In the genomic region with DNA sequence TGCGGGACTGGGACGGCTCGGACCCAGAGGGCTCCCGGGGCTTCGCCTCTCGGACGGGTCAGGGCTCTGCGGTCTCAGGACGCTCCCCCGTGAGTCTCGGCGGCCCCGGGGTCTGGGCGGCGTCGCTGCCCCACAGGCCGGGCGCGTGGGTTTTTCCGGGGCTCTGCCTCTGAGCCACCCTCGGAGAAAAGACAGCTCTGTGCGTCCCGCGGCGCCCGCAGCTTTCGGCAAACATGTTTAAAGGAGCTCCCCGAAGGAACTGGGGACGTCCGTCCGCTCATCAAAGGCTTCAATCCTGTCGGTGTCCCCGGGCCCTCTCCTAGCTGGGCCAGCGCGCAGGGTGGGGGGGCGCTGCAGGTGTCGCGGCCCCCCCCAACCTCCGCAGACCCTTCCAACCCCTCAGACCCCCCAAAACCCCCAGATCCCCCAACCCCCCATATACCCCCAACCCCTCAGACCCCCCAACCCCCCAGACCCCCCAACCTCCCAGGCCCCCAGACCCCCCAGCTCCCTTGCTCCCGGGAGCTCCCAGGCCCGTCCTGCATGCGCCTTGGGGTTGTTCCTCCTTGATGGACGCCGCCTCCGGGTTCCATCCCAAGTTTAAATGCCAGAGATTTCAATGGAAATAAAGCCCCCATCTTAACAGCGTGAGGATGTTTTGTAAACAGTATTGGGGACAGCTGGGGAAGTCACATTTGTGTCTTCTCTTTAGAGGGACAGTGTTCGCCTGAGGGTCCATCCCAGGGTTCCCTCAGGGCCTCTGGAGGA, we compare ENCODE assay signal across 8 cellular contexts. TPM values are rescaled to one million over a fixed set of nuclear protein-coding genes. Genes with fewer than 3 reads are reported as not detected.
A peak's percentile ranks its signal among the peaks of the same experiment; 100 is the strongest.
DNase-seq lines count a peak whose midpoint lies in the region; ATAC-seq and TF ChIP-seq lines count a peak whose summit lies in the region.

No MANE protein-coding gene starts in this region.

- H3K36me3 ChIP-seq in cardiac muscle cell, result no peaks in the 10 kb centered on the region
- peaks cover 10% of the 10 kb centered on the region for H3K36me3 ChIP-seq in WERI-Rb-1
- H3K36me3 ChIP-seq in endodermal cell (ENCODE audit: control insufficient read depth, insufficient read depth, low read length), result peaks cover 11% of the 10 kb centered on the region
- H3K36me3 ChIP-seq in neural progenitor cell, result no peaks in the 10 kb centered on the region

- H3K4me1 ChIP-seq in cardiac muscle cell (ENCODE audit: low read depth), result no peaks in the 10 kb centered on the region
- H3K4me1 ChIP-seq in endodermal cell (ENCODE audit: control insufficient read depth, insufficient read depth, low read length), result no peaks in the 10 kb centered on the region
- H3K4me1 ChIP-seq in neural progenitor cell, result peaks cover 6% of the 10 kb centered on the region

- no peak overlapping the region for H3K9ac ChIP-seq in endodermal cell (ENCODE audit: extremely low read depth, low read length, poor library complexity, severe bottlenecking)
- H3K9ac ChIP-seq in neural progenitor cell, result no peak overlapping the region

- peak overlapping the region; percentile 91 for H3K4me2 ChIP-seq in neural progenitor cell

- ATAC-seq in left ventricle myocardium superior, result no peak
- ATAC-seq in HG02678 (IDR thresholded peaks at IDR 0.05; ENCODE audit: unreplicated experiment), result no peak
- no peak for ATAC-seq in GM19328 (IDR thresholded peaks at IDR 0.05; ENCODE audit: unreplicated experiment)

- H3K4me1 Mint-ChIP-seq in endodermal cell (peaks cover 4% of the 10 kb centered on the region), neural progenitor cell (peaks cover 13% of the 10 kb centered on the region)

- no peaks in the 10 kb centered on the region for H4K20me1 ChIP-seq in neural progenitor cell (ENCODE audit: low read depth)

- H3K4me3 Mint-ChIP-seq in endodermal cell, result peak overlapping the region; percentile 70
- peak overlapping the region; percentile 78 for H3K4me3 Mint-ChIP-seq in neural progenitor cell

- intact Hi-C loops in left ventricle myocardium superior (cut with micrococcal nuclease), result no loop called here

- H3K27ac ChIP-seq in cardiac muscle cell (no peak overlapping the region), WERI-Rb-1 (no peak overlapping the region), endodermal cell (ENCODE audit: low read depth, low read length) (no peak overlapping the region), neural progenitor cell (no peak overlapping the region)

- H3K9me3 Mint-ChIP-seq in endodermal cell (peaks cover 21% of the 10 kb centered on the region), neural progenitor cell (peaks cover 17% of the 10 kb centered on the region)

- H2AFZ ChIP-seq in neural progenitor cell (replicated peaks), result peak overlapping the region; percentile 79

- H3K27me3 Mint-ChIP-seq in endodermal cell (ENCODE audit: insufficient read depth), result peaks cover 26% of the 10 kb centered on the region
- H3K27me3 Mint-ChIP-seq in neural progenitor cell (ENCODE audit: insufficient read depth, low read depth), result peaks cover 30% of the 10 kb centered on the region

- TF ChIP-seq CTCF in cardiac muscle cell (IDR thresholded peaks at IDR 0.05; ENCODE audit: low read depth, low read length), result no peak
- TF ChIP-seq CTCF in WERI-Rb-1 (IDR thresholded peaks at IDR 0.05; ENCODE audit: low read depth, low read length), result no peak
- no peak for TF ChIP-seq CTCF in endodermal cell (conservative IDR thresholded peaks at IDR 0.05)
- TF ChIP-seq CTCF in neural progenitor cell (IDR thresholded peaks at IDR 0.05), result no peak

- H3K4me3 ChIP-seq in cardiac muscle cell, result peak overlapping the region; percentile 53
- peak overlapping the region; percentile 59 for H3K4me3 ChIP-seq in WERI-Rb-1 (ENCODE audit: low read depth, low read length)
- peak overlapping the region; percentile 75 for H3K4me3 ChIP-seq in endodermal cell (ENCODE audit: low read length)
- peak overlapping the region; percentile 74 for H3K4me3 ChIP-seq in neural progenitor cell

- no peak overlapping the region for H3K27ac Mint-ChIP-seq in endodermal cell
- no peak overlapping the region for H3K27ac Mint-ChIP-seq in neural progenitor cell

- 18 to 21% methylated on average over 8 to 44 of the region's 47 CpGs for WGBS in endodermal cell (ENCODE audit: insufficient coverage in 1 of 2, insufficient read length in 1 of 2), 2 experiments

- DNase-seq in cardiac muscle cell (ENCODE audit: low read depth in 1 of 2, low spot score in 1 of 2) (no peak), left ventricle myocardium superior (no peak), WERI-Rb-1 (no peak), endodermal cell (no peak), neural progenitor cell (ENCODE audit: low spot score) (peak; percentile 54), GDM1 (lab: John Stamatoyannopoulos, UW) (no peak)

- H3K79me2 ChIP-seq in neural progenitor cell (ENCODE audit: low read depth), result peaks cover 26% of the 10 kb centered on the region

- H3K36me3 Mint-ChIP-seq in endodermal cell (ENCODE audit: low read depth), result peaks cover 18% of the 10 kb centered on the region
- peaks cover 20% of the 10 kb centered on the region for H3K36me3 Mint-ChIP-seq in neural progenitor cell

- H3F3A ChIP-seq in neural progenitor cell (ENCODE audit: low read depth), result no peaks in the 10 kb centered on the region

- H3K27me3 ChIP-seq in cardiac muscle cell (peaks cover 42% of the 10 kb centered on the region), WERI-Rb-1 (ENCODE audit: insufficient read depth, low read depth, severe bottlenecking) (no peaks in the 10 kb centered on the region), endodermal cell (ENCODE audit: control insufficient read depth, insufficient read depth, low read length, poor library complexity, severe bottlenecking) (peaks cover 26% of the 10 kb centered on the region), neural progenitor cell (peaks cover 44% of the 10 kb centered on the region)

- H3K9me3 ChIP-seq in cardiac muscle cell (ENCODE audit: low read depth) (no peaks in the 10 kb centered on the region), WERI-Rb-1 (ENCODE audit: severe bottlenecking) (no peaks in the 10 kb centered on the region), endodermal cell (ENCODE audit: control insufficient read depth, low read length) (peaks cover 9% of the 10 kb centered on the region), neural progenitor cell (ENCODE audit: low read depth) (no peaks in the 10 kb centered on the region)

RNA-seq across cellular contexts. Expression of gene C1orf159, which starts 1.0 kb away (rescaled TPM):
- total RNA-seq in cardiac muscle cell, result 21.8 and 36.2 TPM in 2 replicates
- 17.7 and 21.7 TPM in 2 replicates for polyA plus RNA-seq in cardiac muscle cell
- 4.0 TPM for total RNA-seq in left ventricle myocardium superior
- 10 to 100 TPM; 23.1 to 29.5 TPM for total RNA-seq in endodermal cell
- polyA plus RNA-seq in endodermal cell (2013, experiment 1 of 2), result 22.6 TPM
- polyA plus RNA-seq in endodermal cell (2013, experiment 2 of 2), result 22.5 TPM
- total RNA-seq in neural progenitor cell (ENCODE audit: low replicate concordance), result 8.0 and 24.0 TPM in 2 replicates

RNA-seq across cellular contexts. Expression of gene RNF223, which starts 42.8 kb away (rescaled TPM):
- total RNA-seq in cardiac muscle cell, result 0.33 and 1.7 TPM in 2 replicates
- polyA plus RNA-seq in cardiac muscle cell, result not detected in 2 replicates
- total RNA-seq in left ventricle myocardium superior, result not detected
- total RNA-seq in endodermal cell, result not detected
- polyA plus RNA-seq in endodermal cell (2013, experiment 1 of 2), result not detected
- not detected for polyA plus RNA-seq in endodermal cell (2013, experiment 2 of 2)
- total RNA-seq in neural progenitor cell (ENCODE audit: low replicate concordance), result not detected in 2 replicates

RNA-seq across cellular contexts. Expression of gene TTLL10, which starts 56.8 kb away (rescaled TPM):
- not detected in 2 replicates for total RNA-seq in cardiac muscle cell
- polyA plus RNA-seq in cardiac muscle cell, result 0.31 TPM in 1 of 2 replicates, not detected in the other
- total RNA-seq in left ventricle myocardium superior, result not detected
- total RNA-seq in endodermal cell, result 1 to 10 TPM in 1 of 2 donors, under 1 TPM in 1; 0.93 to 1.2 TPM
- polyA plus RNA-seq in endodermal cell (2013, experiment 1 of 2), result 1.1 TPM
- 0.21 TPM for polyA plus RNA-seq in endodermal cell (2013, experiment 2 of 2)
- total RNA-seq in neural progenitor cell (ENCODE audit: low replicate concordance), result 0.22 TPM in 1 of 2 replicates, not detected in the other
